In the genomic region with DNA sequence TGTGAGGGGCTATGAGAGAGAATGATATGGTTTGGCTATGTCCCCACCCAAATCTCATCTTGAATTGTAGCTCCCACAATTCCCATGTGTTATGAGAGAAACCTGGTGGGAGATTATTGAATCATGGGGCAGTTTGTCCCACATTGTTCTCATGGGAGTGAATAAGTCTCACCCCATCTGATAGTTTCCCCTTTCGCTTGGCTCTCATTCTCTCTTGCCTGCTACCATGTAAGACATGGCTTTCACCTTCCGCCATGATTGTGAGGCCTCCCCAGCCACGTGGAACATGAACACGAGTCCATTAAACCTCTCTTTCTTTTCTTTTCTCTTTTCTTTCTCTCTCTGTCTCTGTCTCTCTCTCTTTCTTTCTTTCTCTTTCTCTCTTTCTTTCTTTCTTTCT, we compare ENCODE assay signal across 27 cellular contexts.
"Had no signal": no experiment of that assay in that cellular context is flagged by ENCODE, and none has a peak within 500 bp of the region (broad histone marks: within the 10 kb centered on the region; RNA-seq: fewer than 3 reads in every experiment).

No MANE protein-coding gene starts in this region.

- H3K4me2 ChIP-seq: neural progenitor cell had no signal

- H3K27me3 Mint-ChIP-seq: progenitor cell of endocrine pancreas; stimulated activated naive B cell treated with anti-CD40 and anti-IgM and Interleukin-4, amounts not matched to agents 10 μg/mL and 1 μg/mL and 100 μg/mL, for 72 hours; stimulated activated naive CD8-positive, alpha-beta T cell treated with anti-CD3 and anti-CD28 coated beads, Interleukin-15, Interleukin-2, amounts not matched to agents 100 ng/mL and 50 ng/mL, for 24 hours had no signal

- H3K4me3 ChIP-seq: neural progenitor cell, ovary, psoas muscle, right lobe of liver, sigmoid colon, stomach, thoracic aorta, thyroid gland, tibial nerve, upper lobe of left lung, vagina had no signal

- DNase-seq: occipital lobe; ovary; psoas muscle; right cardiac atrium; right lobe of liver; sigmoid colon; small intestine; stimulated activated CD4-positive, alpha-beta T cell treated with anti-CD3 and anti-CD28 coated beads, Interleukin-15, amount 100 ng/mL, for 24 hours; stimulated activated CD4-positive, alpha-beta T cell treated with anti-CD3 and anti-CD28 coated beads, Interleukin-2, amount 100 ng/mL, for 24 hours; stimulated activated CD4-positive, alpha-beta T cell treated with anti-CD3 and anti-CD28 coated beads, Interleukin-2, amount 100 ng/mL, for 48 hours; stimulated activated CD4-positive, alpha-beta T cell treated with anti-CD3 and anti-CD28 coated beads, Interleukin-4, amount 100 ng/mL, for 24 hours; stimulated activated naive B cell treated with anti-CD40 and anti-IgM and Interleukin-4, amounts not matched to agents 10 μg/mL and 1 μg/mL and 100 μg/mL, for 72 hours; stimulated activated naive CD4-positive, alpha-beta T cell treated with Interleukin-2 at 50 U/mL for 16 hours; stomach; thyroid gland; trophoblast cell; upper lobe of left lung had no signal

- H3K79me2 ChIP-seq: parathyroid adenoma had no signal

- H3K27ac ChIP-seq: neural progenitor cell, ovary, parathyroid adenoma, psoas muscle, right lobe of liver, sigmoid colon, stomach, thoracic aorta, thyroid gland, tibial nerve, upper lobe of left lung, vagina had no signal

- H3K36me3 ChIP-seq: neural progenitor cell, ovary, right lobe of liver, sigmoid colon, stomach, thoracic aorta, thyroid gland, tibial nerve, upper lobe of left lung, vagina had no signal

- H2AFZ ChIP-seq: neural progenitor cell, parathyroid adenoma had no signal

- H3K4me3 Mint-ChIP-seq: nephron; neural progenitor cell; stimulated activated effector memory CD8-positive, alpha-beta T cell treated with anti-CD3 and anti-CD28 coated beads, Interleukin-12 subunit alpha, Interleukin-12 subunit beta, amount 100 ng/mL, for 72 hours; stimulated activated naive B cell treated with anti-CD40 and anti-IgM and Interleukin-4, amounts not matched to agents 10 μg/mL and 1 μg/mL and 100 μg/mL, for 72 hours; stimulated activated naive CD8-positive, alpha-beta T cell treated with anti-CD3 and anti-CD28 coated beads, Interleukin-15, Interleukin-2, amounts not matched to agents 100 ng/mL and 50 ng/mL, for 24 hours had no signal

- H3K36me3 Mint-ChIP-seq: neural progenitor cell; stimulated activated effector memory CD8-positive, alpha-beta T cell treated with anti-CD3 and anti-CD28 coated beads, Interleukin-12 subunit alpha, Interleukin-12 subunit beta, amount 100 ng/mL, for 72 hours; stimulated activated naive B cell treated with anti-CD40 and anti-IgM and Interleukin-4, amounts not matched to agents 10 μg/mL and 1 μg/mL and 100 μg/mL, for 72 hours had no signal

- H3K27me3 ChIP-seq: neural progenitor cell, right lobe of liver, sigmoid colon, stomach, thyroid gland, tibial nerve, upper lobe of left lung, vagina had no signal

- H3K9ac ChIP-seq: neural progenitor cell, parathyroid adenoma had no signal

- ATAC-seq: psoas muscle; right cardiac atrium; right lobe of liver; stimulated activated effector memory CD8-positive, alpha-beta T cell treated with anti-CD3 and anti-CD28 coated beads, Interleukin-12 subunit alpha, Interleukin-12 subunit beta, amount 100 ng/mL, for 72 hours; stimulated activated naive B cell treated with anti-CD40 and anti-IgM and Interleukin-4, amounts not matched to agents 10 μg/mL and 1 μg/mL and 100 μg/mL, for 72 hours had no signal

- H3K27ac Mint-ChIP-seq: nephron; neural progenitor cell; progenitor cell of endocrine pancreas; stimulated activated effector memory CD8-positive, alpha-beta T cell treated with anti-CD3 and anti-CD28 coated beads, Interleukin-12 subunit alpha, Interleukin-12 subunit beta, amount 100 ng/mL, for 72 hours; stimulated activated naive B cell treated with anti-CD40 and anti-IgM and Interleukin-4, amounts not matched to agents 10 μg/mL and 1 μg/mL and 100 μg/mL, for 72 hours; stimulated activated naive CD8-positive, alpha-beta T cell treated with anti-CD3 and anti-CD28 coated beads, Interleukin-15, Interleukin-2, amounts not matched to agents 100 ng/mL and 50 ng/mL, for 24 hours had no signal

- H3K9me3 Mint-ChIP-seq: nephron, neural progenitor cell had no signal

- H3K4me1 Mint-ChIP-seq: nephron; neural progenitor cell; stimulated activated effector memory CD8-positive, alpha-beta T cell treated with anti-CD3 and anti-CD28 coated beads, Interleukin-12 subunit alpha, Interleukin-12 subunit beta, amount 100 ng/mL, for 72 hours; stimulated activated naive B cell treated with anti-CD40 and anti-IgM and Interleukin-4, amounts not matched to agents 10 μg/mL and 1 μg/mL and 100 μg/mL, for 72 hours had no signal

- H3K9me3 ChIP-seq: ovary, psoas muscle, sigmoid colon, thoracic aorta, thyroid gland, tibial nerve, upper lobe of left lung, vagina had no signal

- FAIRE-seq: small intestine, urothelium cell line had no signal

- H3K4me1 ChIP-seq: neural progenitor cell, parathyroid adenoma, psoas muscle, right lobe of liver, sigmoid colon, stomach, thyroid gland, tibial nerve, upper lobe of left lung, vagina had no signal
